8 cellular contexts compared by ENCODE assay signal in genomic region chr9:94213513-94214124, GRCh38. TPM values are rescaled to one million over a fixed set of nuclear protein-coding genes. Genes with fewer than 3 reads are reported as not detected.
DNase-seq lines count a peak whose midpoint lies in the region; ATAC-seq and TF ChIP-seq lines count a peak whose summit lies in the region.

No MANE protein-coding gene starts in this region.

- H3K9me2 ChIP-seq in PC-3 (replicated peaks; ENCODE audit: low read length), result no peaks in the 10 kb centered on the region

- no peak for TF ChIP-seq EP300 in esophagus muscularis mucosa (IDR thresholded peaks at IDR 0.05)

- 19% methylated on average over 12 of the region's 12 CpGs for WGBS in esophagus muscularis mucosa

- no peaks in the 10 kb centered on the region for H3K27me3 ChIP-seq in PC-3 (ENCODE audit: low read length)
- H3K27me3 ChIP-seq in esophagus muscularis mucosa, result no peaks in the 10 kb centered on the region

- H4K20me1 ChIP-seq in PC-3 (ENCODE audit: low read length), result no peaks in the 10 kb centered on the region

- POLR2A ChIA-PET in PC-3 (lab: Charles Lee; ENCODE audit: unreplicated experiment), result no interaction called here

- CTCF ChIA-PET in PC-3 (lab: Charles Lee), result interaction anchor here (0.5 to 1.3 kb wide), 3 partner anchors 45 to 250 kb away, joined by 3 to 12 read pairs (median 4); no protein-coding TSS in a partner anchor

- H3K27ac ChIP-seq in PC-3 (ENCODE audit: low read length), result no peak overlapping the region
- no peak overlapping the region for H3K27ac ChIP-seq in esophagus muscularis mucosa (replicated peaks in 1 of 4)

- DNase-seq in DMS153 (lab: John Stamatoyannopoulos, UW) (peak; percentile 76), LHCN-M2 (ENCODE audit: low read depth) (peak; percentile 66), PC-3 (peak; percentile 76), activated T-cell treated with anti-CD3 and anti-CD28 coated beads for 4 hours (peak; percentile 62), esophagus muscularis mucosa (ENCODE audit: extremely low spot score) (peak; percentile 95), natural killer cell (peak; percentile 61)
- DNase-seq in stimulated activated naive B cell treated with anti-CD40 and anti-IgM and Interleukin-4, amounts not matched to agents 10 μg/mL and 1 μg/mL and 100 μg/mL, for 72 hours, result peak; percentile 69

- H3K4me1 Mint-ChIP-seq in natural killer cell, result peaks cover 5% of the 10 kb centered on the region in 2 donors
- H3K4me1 Mint-ChIP-seq in stimulated activated naive B cell treated with anti-CD40 and anti-IgM and Interleukin-4, amounts not matched to agents 10 μg/mL and 1 μg/mL and 100 μg/mL, for 72 hours, result peaks cover 2 to 6% of the 10 kb centered on the region in 2 donors

- no peak overlapping the region for H3K9ac ChIP-seq in PC-3 (ENCODE audit: low read length)

- ATAC-seq in GM21737 (IDR thresholded peaks at IDR 0.05; ENCODE audit: unreplicated experiment), result peak; percentile 88
- ATAC-seq in PC-3, result peak; percentile 88
- ATAC-seq in natural killer cell, result peak; percentile 92 to 99 (median 95)
- ATAC-seq in stimulated activated naive B cell treated with anti-CD40 and anti-IgM and Interleukin-4, amounts not matched to agents 10 μg/mL and 1 μg/mL and 100 μg/mL, for 72 hours (replicated peaks), result peak; percentile 99

- no peaks in the 10 kb centered on the region for H3K36me3 Mint-ChIP-seq in natural killer cell
- H3K36me3 Mint-ChIP-seq in stimulated activated naive B cell treated with anti-CD40 and anti-IgM and Interleukin-4, amounts not matched to agents 10 μg/mL and 1 μg/mL and 100 μg/mL, for 72 hours, result no peaks in the 10 kb centered on the region

- TF ChIP-seq CTCF in PC-3 (conservative IDR thresholded peaks at IDR 0.05; ENCODE audit: low read depth, low read length) (peak; percentile 80), esophagus muscularis mucosa (IDR thresholded peaks at IDR 0.05) (peak; percentile 82 to 87 (median 85)), natural killer cell (IDR thresholded peaks at IDR 0.05) (peak; percentile 92)

- BruUV-seq in PC-3 (replicated peaks; lab: Mats Ljungman, UMichigan), result no TSS peak

- peaks cover 3 to 8% of the 10 kb centered on the region in 2 donors for H3K27me3 Mint-ChIP-seq in natural killer cell (ENCODE audit: low read depth in 2 of 2)
- peaks cover 9 to 34% of the 10 kb centered on the region in 2 donors for H3K27me3 Mint-ChIP-seq in stimulated activated naive B cell treated with anti-CD40 and anti-IgM and Interleukin-4, amounts not matched to agents 10 μg/mL and 1 μg/mL and 100 μg/mL, for 72 hours

- H3K4me3 ChIP-seq in PC-3 (ENCODE audit: low read length), result no peak overlapping the region
- H3K4me3 ChIP-seq in esophagus muscularis mucosa, result no peak overlapping the region

- H2AFZ ChIP-seq in PC-3 (ENCODE audit: low read length), result no peak overlapping the region

- H3K79me2 ChIP-seq in PC-3 (ENCODE audit: low read length), result no peaks in the 10 kb centered on the region

- H3K9me3 Mint-ChIP-seq in natural killer cell, result no peaks in the 10 kb centered on the region
- no peaks in the 10 kb centered on the region for H3K9me3 Mint-ChIP-seq in stimulated activated naive B cell treated with anti-CD40 and anti-IgM and Interleukin-4, amounts not matched to agents 10 μg/mL and 1 μg/mL and 100 μg/mL, for 72 hours

- H3K4me2 ChIP-seq in PC-3 (ENCODE audit: low read length), result no peak overlapping the region

- no peaks in the 10 kb centered on the region for H3K4me1 ChIP-seq in PC-3 (ENCODE audit: insufficient read depth, low read length)
- H3K4me1 ChIP-seq in esophagus muscularis mucosa, result peaks cover 0 to 7% (median 6%) of the 10 kb centered on the region in 4 donors

- no peaks in the 10 kb centered on the region for H3F3A ChIP-seq in PC-3 (ENCODE audit: low read length, unreplicated experiment)

- no peaks in the 10 kb centered on the region for H3K9me3 ChIP-seq in PC-3 (ENCODE audit: low read length)
- H3K9me3 ChIP-seq in esophagus muscularis mucosa, result peaks cover 0 to 7% (median 2%) of the 10 kb centered on the region in 4 donors

- H3K27ac Mint-ChIP-seq in natural killer cell, result no peak overlapping the region
- H3K27ac Mint-ChIP-seq in stimulated activated naive B cell treated with anti-CD40 and anti-IgM and Interleukin-4, amounts not matched to agents 10 μg/mL and 1 μg/mL and 100 μg/mL, for 72 hours, result no peak overlapping the region

- TF ChIP-seq POLR2A in esophagus muscularis mucosa (IDR thresholded peaks at IDR 0.05; ENCODE audit: low read depth), result no peak

- no peak overlapping the region for H3K4me3 Mint-ChIP-seq in natural killer cell
- H3K4me3 Mint-ChIP-seq in stimulated activated naive B cell treated with anti-CD40 and anti-IgM and Interleukin-4, amounts not matched to agents 10 μg/mL and 1 μg/mL and 100 μg/mL, for 72 hours, result peak overlapping the region; percentile 61 to 73

- intact Hi-C loops in PC-3 (cut with micrococcal nuclease), result loop anchor here (1.0 kb wide), 2 partner anchors 148 to 199 kb away; no protein-coding TSS in a partner anchor
- intact Hi-C loops in esophagus muscularis mucosa (cut with DNase I), result loop anchor here (1.0 to 5.0 kb wide), 3 partner anchors 148 to 531 kb away; no protein-coding TSS in a partner anchor
- intact Hi-C loops in natural killer cell (cut with micrococcal nuclease), result loop anchor here (1.0 to 2.0 kb wide), 3 partner anchors 148 to 387 kb away; no protein-coding TSS in a partner anchor

- H3K36me3 ChIP-seq in PC-3 (ENCODE audit: low read depth, low read length), result no peaks in the 10 kb centered on the region
- no peaks in the 10 kb centered on the region for H3K36me3 ChIP-seq in esophagus muscularis mucosa

RNA-seq across cellular contexts. Expression of gene ZNF169, which starts 45.5 kb away (rescaled TPM):
- total RNA-seq in LHCN-M2 (2014; rRNA removed) (2.4 and 3.7 TPM in 2 replicates), PC-3 (2014; rRNA removed) (2.4 and 2.8 TPM in 2 replicates), esophagus muscularis mucosa (1 to 10 TPM; 3.7 to 5.3 (median 4.3) TPM), natural killer cell (10 to 100 TPM in 1 of 3 donors, 1 to 10 TPM in 2; 4.6 to 11.3 (median 8.9) TPM)
- 1.0 TPM for polyA plus RNA-seq in LHCN-M2 (2012)
